Comparison of ENCODE assay signal across 1 cellular context in the genomic region with DNA sequence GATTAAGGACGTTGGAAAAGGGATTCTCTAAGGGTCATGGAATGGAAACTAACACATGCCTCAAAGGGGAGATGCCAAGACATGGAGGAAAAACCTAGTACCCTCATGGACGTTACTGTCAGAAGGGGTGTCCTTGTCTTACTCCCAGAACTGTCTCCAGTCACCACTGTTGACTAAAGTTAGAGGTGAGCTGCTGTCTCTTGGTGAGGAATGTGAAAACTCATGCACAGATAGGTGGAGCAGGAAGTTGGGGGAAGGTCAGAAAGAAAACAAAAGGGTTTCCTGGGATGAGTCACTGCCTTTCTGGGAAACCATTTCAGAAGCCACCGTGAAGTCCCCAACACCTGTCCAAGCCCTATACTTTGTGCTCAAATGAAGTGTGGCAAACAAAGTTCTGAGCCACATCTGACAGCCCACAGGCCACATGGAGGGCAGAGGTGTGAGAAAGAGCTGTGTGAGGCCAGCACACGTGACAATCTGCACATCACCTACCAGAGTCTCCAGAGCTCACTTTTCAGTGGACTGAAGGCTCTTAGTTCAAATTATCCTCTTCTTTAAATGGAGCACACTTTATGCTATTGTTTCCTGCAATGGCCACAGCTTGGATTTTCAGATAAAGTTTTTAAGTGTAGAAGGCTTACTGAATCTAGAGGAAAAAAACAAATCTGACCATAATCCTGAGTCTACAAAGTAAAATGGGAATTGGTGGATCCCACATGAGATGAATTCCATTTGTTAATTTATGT.
A peak's percentile ranks its signal among the peaks of the same experiment; 100 is the strongest.
TF ChIP-seq lines count a peak whose summit lies in the region.

No MANE protein-coding gene starts in this region.

TF ChIP-seq in HepG2, 621 proteins besides CTCF, POLR2A, EP300 and RAD21 (continued from another document and continues in another):
- TF ChIP-seq, protein P1, sequence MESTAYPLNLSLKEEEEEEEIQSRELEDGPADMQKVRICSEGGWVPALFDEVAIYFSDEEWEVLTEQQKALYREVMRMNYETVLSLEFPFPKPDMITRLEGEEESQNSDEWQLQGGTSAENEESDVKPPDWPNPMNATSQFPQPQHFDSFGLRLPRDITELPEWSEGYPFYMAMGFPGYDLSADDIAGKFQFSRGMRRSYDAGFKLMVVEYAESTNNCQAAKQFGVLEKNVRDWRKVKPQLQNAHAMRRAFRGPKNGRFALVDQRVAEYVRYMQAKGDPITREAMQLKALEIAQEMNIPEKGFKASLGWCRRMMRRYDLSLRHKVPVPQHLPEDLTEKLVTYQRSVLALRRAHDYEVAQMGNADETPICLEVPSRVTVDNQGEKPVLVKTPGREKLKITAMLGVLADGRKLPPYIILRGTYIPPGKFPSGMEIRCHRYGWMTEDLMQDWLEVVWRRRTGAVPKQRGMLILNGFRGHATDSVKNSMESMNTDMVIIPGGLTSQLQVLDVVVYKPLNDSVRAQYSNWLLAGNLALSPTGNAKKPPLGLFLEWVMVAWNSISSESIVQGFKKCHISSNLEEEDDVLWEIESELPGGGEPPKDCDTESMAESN (CRISPR knock-in tag; conservative IDR thresholded peaks at IDR 0.05), result peak; percentile 85
- TF ChIP-seq ZNF660 (CRISPR knock-in tag; IDR thresholded peaks at IDR 0.05; ENCODE audit: borderline replicate concordance, low read depth) (0 out of 2 replicates have a peak, but pooled peaks have one; percentile 95), ZNF235 (CRISPR knock-in tag; IDR thresholded peaks at IDR 0.05; ENCODE audit: borderline replicate concordance) (no peak), ZFP90 (CRISPR knock-in tag; IDR thresholded peaks at IDR 0.05; ENCODE audit: borderline replicate concordance) (no peak), ZNF24 (IDR thresholded peaks at IDR 0.05) (peak; percentile 80), ZNF792 (CRISPR knock-in tag; IDR thresholded peaks at IDR 0.05) (peak; percentile 100), HOXA9 (CRISPR knock-in tag; IDR thresholded peaks at IDR 0.05; ENCODE audit: borderline replicate concordance) (peak; percentile 84), XBP1 (CRISPR knock-in tag; IDR thresholded peaks at IDR 0.05) (0 out of 2 replicates have a peak, but pooled peaks have one; percentile 23), ZNF484 (CRISPR knock-in tag; IDR thresholded peaks at IDR 0.05; ENCODE audit: borderline replicate concordance, low read depth) (no peak; the same call in 1 of the 2 replicates), THAP11 (CRISPR knock-in tag; IDR thresholded peaks at IDR 0.05) (peak; percentile 89), SPEN (CRISPR knock-in tag; IDR thresholded peaks at IDR 0.05; ENCODE audit: low read depth) (peak; percentile 96), JUND (CRISPR knock-in tag; IDR thresholded peaks at IDR 0.05) (peak; percentile 98), KLF11 (CRISPR knock-in tag; IDR thresholded peaks at IDR 0.05) (peak; percentile 98), CCDC6 (CRISPR knock-in tag; IDR thresholded peaks at IDR 0.05) (no peak), ZNF335 (CRISPR knock-in tag; IDR thresholded peaks at IDR 0.05) (peak; percentile 96), ZSCAN31 (CRISPR knock-in tag; IDR thresholded peaks at IDR 0.05; ENCODE audit: low read depth) (no peak; the same call in 1 of the 2 replicates), LCORL (IDR thresholded peaks at IDR 0.05) (peak; percentile 52), LCORL (CRISPR knock-in tag; IDR thresholded peaks at IDR 0.05) (peak; percentile 97), TEAD2 (CRISPR knock-in tag; IDR thresholded peaks at IDR 0.05) (no peak), WIZ (CRISPR knock-in tag; IDR thresholded peaks at IDR 0.05) (peak; percentile 87), KLF13 (CRISPR knock-in tag; IDR thresholded peaks at IDR 0.05) (no peak), HNF4G (IDR thresholded peaks at IDR 0.05; ENCODE audit: borderline replicate concordance, low read depth, low read length) (peak; percentile 42; the same call in 1 of the 2 replicates), HNF4G (CRISPR knock-in tag; IDR thresholded peaks at IDR 0.05; ENCODE audit: borderline replicate concordance, low read depth) (peak; percentile 89; the same call in 1 of the 2 replicates), ZNF205 (CRISPR knock-in tag; IDR thresholded peaks at IDR 0.05) (peak; percentile 99), HNRNPUL1 (IDR thresholded peaks at IDR 0.05; ENCODE audit: low read depth, low read length) (no peak), NAIF1 (CRISPR knock-in tag; IDR thresholded peaks at IDR 0.05; ENCODE audit: borderline replicate concordance) (peak; percentile 83), SMAD3 (CRISPR knock-in tag; IDR thresholded peaks at IDR 0.05) (peak; percentile 100), THYN1 (CRISPR knock-in tag; IDR thresholded peaks at IDR 0.05; ENCODE audit: borderline replicate concordance, low read depth) (peak; percentile 95; the same call in 1 of the 2 replicates), RELA (CRISPR knock-in tag; IDR thresholded peaks at IDR 0.05) (peak; percentile 64; the same call in 1 of the 2 replicates), HMGA1 (CRISPR knock-in tag; conservative IDR thresholded peaks at IDR 0.05) (no peak), SNRNP70 (IDR thresholded peaks at IDR 0.05; ENCODE audit: low read depth, low read length) (no peak), ZFYVE20 (CRISPR knock-in tag; IDR thresholded peaks at IDR 0.05; ENCODE audit: borderline replicate concordance, low read depth) (no peak), ATF7 (IDR thresholded peaks at IDR 0.05) (no peak), ATF7 (CRISPR knock-in tag; IDR thresholded peaks at IDR 0.05) (peak; percentile 94), RORA (CRISPR knock-in tag; IDR thresholded peaks at IDR 0.05) (no peak)
- TF ChIP-seq, protein P2, sequence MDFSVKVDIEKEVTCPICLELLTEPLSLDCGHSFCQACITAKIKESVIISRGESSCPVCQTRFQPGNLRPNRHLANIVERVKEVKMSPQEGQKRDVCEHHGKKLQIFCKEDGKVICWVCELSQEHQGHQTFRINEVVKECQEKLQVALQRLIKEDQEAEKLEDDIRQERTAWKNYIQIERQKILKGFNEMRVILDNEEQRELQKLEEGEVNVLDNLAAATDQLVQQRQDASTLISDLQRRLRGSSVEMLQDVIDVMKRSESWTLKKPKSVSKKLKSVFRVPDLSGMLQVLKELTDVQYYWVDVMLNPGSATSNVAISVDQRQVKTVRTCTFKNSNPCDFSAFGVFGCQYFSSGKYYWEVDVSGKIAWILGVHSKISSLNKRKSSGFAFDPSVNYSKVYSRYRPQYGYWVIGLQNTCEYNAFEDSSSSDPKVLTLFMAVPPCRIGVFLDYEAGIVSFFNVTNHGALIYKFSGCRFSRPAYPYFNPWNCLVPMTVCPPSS (IDR thresholded peaks at IDR 0.05), result no peak
- TF ChIP-seq, protein P3, sequence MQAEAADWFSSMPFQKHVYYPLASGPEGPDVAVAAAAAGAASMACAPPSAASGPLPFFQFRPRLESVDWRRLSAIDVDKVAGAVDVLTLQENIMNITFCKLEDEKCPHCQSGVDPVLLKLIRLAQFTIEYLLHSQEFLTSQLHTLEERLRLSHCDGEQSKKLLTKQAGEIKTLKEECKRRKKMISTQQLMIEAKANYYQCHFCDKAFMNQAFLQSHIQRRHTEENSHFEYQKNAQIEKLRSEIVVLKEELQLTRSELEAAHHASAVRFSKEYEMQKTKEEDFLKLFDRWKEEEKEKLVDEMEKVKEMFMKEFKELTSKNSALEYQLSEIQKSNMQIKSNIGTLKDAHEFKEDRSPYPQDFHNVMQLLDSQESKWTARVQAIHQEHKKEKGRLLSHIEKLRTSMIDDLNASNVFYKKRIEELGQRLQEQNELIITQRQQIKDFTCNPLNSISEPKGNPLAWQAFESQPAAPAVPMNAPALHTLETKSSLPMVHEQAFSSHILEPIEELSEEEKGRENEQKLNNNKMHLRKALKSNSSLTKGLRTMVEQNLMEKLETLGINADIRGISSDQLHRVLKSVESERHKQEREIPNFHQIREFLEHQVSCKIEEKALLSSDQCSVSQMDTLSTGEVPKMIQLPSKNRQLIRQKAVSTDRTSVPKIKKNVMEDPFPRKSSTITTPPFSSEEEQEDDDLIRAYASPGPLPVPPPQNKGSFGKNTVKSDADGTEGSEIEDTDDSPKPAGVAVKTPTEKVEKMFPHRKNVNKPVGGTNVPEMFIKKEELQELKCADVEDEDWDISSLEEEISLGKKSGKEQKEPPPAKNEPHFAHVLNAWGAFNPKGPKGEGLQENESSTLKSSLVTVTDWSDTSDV (CRISPR knock-in tag; IDR thresholded peaks at IDR 0.05), result peak; percentile 95; the same call in 1 of the 2 replicates
- TF ChIP-seq, protein P4, sequence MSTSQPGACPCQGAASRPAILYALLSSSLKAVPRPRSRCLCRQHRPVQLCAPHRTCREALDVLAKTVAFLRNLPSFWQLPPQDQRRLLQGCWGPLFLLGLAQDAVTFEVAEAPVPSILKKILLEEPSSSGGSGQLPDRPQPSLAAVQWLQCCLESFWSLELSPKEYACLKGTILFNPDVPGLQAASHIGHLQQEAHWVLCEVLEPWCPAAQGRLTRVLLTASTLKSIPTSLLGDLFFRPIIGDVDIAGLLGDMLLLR (CRISPR knock-in tag; IDR thresholded peaks at IDR 0.05), result peak; percentile 69; the same call in 1 of the 2 replicates
- TF ChIP-seq, protein P5, sequence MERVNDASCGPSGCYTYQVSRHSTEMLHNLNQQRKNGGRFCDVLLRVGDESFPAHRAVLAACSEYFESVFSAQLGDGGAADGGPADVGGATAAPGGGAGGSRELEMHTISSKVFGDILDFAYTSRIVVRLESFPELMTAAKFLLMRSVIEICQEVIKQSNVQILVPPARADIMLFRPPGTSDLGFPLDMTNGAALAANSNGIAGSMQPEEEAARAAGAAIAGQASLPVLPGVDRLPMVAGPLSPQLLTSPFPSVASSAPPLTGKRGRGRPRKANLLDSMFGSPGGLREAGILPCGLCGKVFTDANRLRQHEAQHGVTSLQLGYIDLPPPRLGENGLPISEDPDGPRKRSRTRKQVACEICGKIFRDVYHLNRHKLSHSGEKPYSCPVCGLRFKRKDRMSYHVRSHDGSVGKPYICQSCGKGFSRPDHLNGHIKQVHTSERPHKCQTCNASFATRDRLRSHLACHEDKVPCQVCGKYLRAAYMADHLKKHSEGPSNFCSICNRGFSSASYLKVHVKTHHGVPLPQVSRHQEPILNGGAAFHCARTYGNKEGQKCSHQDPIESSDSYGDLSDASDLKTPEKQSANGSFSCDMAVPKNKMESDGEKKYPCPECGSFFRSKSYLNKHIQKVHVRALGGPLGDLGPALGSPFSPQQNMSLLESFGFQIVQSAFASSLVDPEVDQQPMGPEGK (CRISPR knock-in tag; IDR thresholded peaks at IDR 0.05), result no peak; the same call in none of the 2 replicates
- TF ChIP-seq, protein P6, sequence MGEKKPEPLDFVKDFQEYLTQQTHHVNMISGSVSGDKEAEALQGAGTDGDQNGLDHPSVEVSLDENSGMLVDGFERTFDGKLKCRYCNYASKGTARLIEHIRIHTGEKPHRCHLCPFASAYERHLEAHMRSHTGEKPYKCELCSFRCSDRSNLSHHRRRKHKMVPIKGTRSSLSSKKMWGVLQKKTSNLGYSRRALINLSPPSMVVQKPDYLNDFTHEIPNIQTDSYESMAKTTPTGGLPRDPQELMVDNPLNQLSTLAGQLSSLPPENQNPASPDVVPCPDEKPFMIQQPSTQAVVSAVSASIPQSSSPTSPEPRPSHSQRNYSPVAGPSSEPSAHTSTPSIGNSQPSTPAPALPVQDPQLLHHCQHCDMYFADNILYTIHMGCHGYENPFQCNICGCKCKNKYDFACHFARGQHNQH (CRISPR knock-in tag; IDR thresholded peaks at IDR 0.05), result peak; percentile 100
- TF ChIP-seq, protein P7, sequence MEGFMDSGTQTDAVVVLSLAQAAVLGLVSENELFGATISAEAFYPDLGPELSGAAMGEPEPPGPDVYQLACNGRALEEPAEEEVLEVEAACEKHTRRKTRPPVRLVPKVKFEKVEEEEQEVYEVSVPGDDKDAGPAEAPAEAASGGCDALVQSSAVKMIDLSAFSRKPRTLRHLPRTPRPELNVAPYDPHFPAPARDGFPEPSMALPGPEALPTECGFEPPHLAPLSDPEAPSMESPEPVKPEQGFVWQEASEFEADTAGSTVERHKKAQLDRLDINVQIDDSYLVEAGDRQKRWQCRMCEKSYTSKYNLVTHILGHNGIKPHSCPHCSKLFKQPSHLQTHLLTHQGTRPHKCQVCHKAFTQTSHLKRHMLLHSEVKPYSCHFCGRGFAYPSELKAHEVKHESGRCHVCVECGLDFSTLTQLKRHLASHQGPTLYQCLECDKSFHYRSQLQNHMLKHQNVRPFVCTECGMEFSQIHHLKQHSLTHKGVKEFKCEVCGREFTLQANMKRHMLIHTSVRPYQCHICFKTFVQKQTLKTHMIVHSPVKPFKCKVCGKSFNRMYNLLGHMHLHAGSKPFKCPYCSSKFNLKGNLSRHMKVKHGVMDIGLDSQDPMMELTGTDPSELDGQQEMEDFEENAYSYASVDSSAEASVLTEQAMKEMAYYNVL (CRISPR knock-in tag; IDR thresholded peaks at IDR 0.05; ENCODE audit: borderline replicate concordance), result peak; percentile 99
- TF ChIP-seq, protein P8, sequence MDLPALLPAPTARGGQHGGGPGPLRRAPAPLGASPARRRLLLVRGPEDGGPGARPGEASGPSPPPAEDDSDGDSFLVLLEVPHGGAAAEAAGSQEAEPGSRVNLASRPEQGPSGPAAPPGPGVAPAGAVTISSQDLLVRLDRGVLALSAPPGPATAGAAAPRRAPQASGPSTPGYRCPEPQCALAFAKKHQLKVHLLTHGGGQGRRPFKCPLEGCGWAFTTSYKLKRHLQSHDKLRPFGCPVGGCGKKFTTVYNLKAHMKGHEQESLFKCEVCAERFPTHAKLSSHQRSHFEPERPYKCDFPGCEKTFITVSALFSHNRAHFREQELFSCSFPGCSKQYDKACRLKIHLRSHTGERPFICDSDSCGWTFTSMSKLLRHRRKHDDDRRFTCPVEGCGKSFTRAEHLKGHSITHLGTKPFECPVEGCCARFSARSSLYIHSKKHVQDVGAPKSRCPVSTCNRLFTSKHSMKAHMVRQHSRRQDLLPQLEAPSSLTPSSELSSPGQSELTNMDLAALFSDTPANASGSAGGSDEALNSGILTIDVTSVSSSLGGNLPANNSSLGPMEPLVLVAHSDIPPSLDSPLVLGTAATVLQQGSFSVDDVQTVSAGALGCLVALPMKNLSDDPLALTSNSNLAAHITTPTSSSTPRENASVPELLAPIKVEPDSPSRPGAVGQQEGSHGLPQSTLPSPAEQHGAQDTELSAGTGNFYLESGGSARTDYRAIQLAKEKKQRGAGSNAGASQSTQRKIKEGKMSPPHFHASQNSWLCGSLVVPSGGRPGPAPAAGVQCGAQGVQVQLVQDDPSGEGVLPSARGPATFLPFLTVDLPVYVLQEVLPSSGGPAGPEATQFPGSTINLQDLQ (CRISPR knock-in tag; IDR thresholded peaks at IDR 0.05), result no peak
